ENCODE assay signal across 6 cellular contexts in the genomic region with DNA sequence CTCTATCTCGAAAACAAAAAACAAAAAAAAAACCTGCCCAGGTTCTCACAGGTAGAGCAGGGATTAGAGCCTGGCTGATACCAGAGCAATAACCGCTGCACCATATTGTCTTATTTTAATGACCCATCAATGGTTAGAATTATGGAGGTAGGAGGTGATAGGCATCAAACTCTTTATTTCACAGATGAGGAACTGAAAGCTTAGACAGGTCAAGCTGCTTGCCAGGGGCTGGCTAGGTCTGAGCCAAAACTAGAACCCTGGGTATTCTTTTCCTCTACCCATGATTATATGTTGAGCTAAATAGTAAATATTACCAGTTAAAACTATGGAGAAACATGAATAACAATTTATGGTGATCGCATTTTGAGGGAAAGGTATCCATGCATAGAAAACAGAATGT.
"Had no signal": no experiment of that assay in that cellular context is flagged by ENCODE, and none has a peak within 500 bp of the region (broad histone marks: within the 10 kb centered on the region; RNA-seq: fewer than 3 reads in every experiment).

No MANE protein-coding gene starts in this region.

- H3K27me3 ChIP-seq: hepatocyte, upper lobe of left lung had no signal

- H3K9me3 ChIP-seq: prostate gland, upper lobe of left lung had no signal

- H3K27ac ChIP-seq: hepatocyte, prostate gland, VCaP had no signal

- DNase-seq: activated CD4-positive, alpha-beta T cell treated with anti-CD3 and anti-CD28 coated beads for 1 hour; activated gamma-delta T cell had no signal

- H3K4me1 ChIP-seq: prostate gland had no signal

- H3K4me3 ChIP-seq: hepatocyte, prostate gland, upper lobe of left lung had no signal

- H3K79me2 ChIP-seq: hepatocyte had no signal

- H2AFZ ChIP-seq: hepatocyte had no signal

- H3K36me3 ChIP-seq: prostate gland, upper lobe of left lung had no signal

- H3K4me2 ChIP-seq: hepatocyte had no signal
